ENCODE assay signal across 15 cellular contexts in genomic region chr17:17110520-17110919, GRCh38.
DNase-seq lines count a peak whose midpoint lies in the region; ATAC-seq, FAIRE-seq and TF ChIP-seq lines count a peak whose summit lies in the region.
"Had no signal": no experiment of that assay in that cellular context is flagged by ENCODE, and none has a peak within 500 bp of the region (broad histone marks: within the 10 kb centered on the region; RNA-seq: fewer than 3 reads in every experiment).

No MANE protein-coding gene starts in this region.

- no peak overlapping the region for H4K91ac ChIP-seq in H1 (replicated peaks; ENCODE audit: insufficient read length, low read length)

- no peaks in the 10 kb centered on the region for H3K9me2 ChIP-seq in PC-9 (ENCODE audit: insufficient read depth)

- no peak overlapping the region for H2BK20ac ChIP-seq in H1 (ENCODE audit: low read length)

- H3K9me3 ChIP-seq in BLaER1 treated with 17β-estradiol and CSF1 and Interleukin-3, amounts not matched to agents 10 nM and 100 nM (replicated peaks in 1 of 11), result no peaks in the 10 kb centered on the region
- H3K9me3 ChIP-seq in PC-9 (ENCODE audit: insufficient read depth, low read depth) (no peaks in the 10 kb centered on the region), H1 (ENCODE audit: insufficient read depth in 2 of 2, low read depth in 1 of 2, low read length in 1 of 2) (no peaks in the 10 kb centered on the region), osteoblast (ENCODE audit: low read depth, low read length) (no peaks in the 10 kb centered on the region)
- H3K9me3 ChIP-seq: SJCRH30 had no signal

- H3K23ac ChIP-seq in H1 (ENCODE audit: insufficient read length), result no peak overlapping the region

- no peak for FAIRE-seq in H1 (lab: Jason Lieb, UNC)

- H3K4me3 ChIP-seq in BLaER1 treated with 17β-estradiol and CSF1 and Interleukin-3, amounts not matched to agents 10 nM and 100 nM, result no peak overlapping the region
- H3K4me3 ChIP-seq in PC-9 (no peak overlapping the region), H1 (ENCODE audit: extremely low read depth in 1 of 4, insufficient read depth in 2 of 4, low read depth in 3 of 4, low read length in 4 of 4) (no peak overlapping the region), osteoblast (ENCODE audit: insufficient read depth, low read length) (no peak overlapping the region)
- H3K4me3 ChIP-seq: SJCRH30 had no signal

- 88% methylated on average over 4 of the region's 5 CpGs; no CpG with 5 or more reads in 1 of the 2 experiments for WGBS in H1 (ENCODE audit: extremely low coverage in 1 of 2, insufficient coverage in 1 of 2, insufficient read length in 1 of 2, insufficient replicate concordance in 2 of 2, low coverage in 1 of 2, low lambda C conversion rate in 2 of 2, missing lambda C conversion rate in 1 of 2), 2 experiments

- H3K4ac ChIP-seq in H1 (replicated peaks; ENCODE audit: insufficient read length, low read depth, low read length), result no peak overlapping the region

- 0 out of 22 replicates have a peak overlapping the region, but pooled peaks of 2 of the 11 experiments have one; percentile 4 to 18 for H3K9ac ChIP-seq in BLaER1 treated with 17β-estradiol and CSF1 and Interleukin-3, amounts not matched to agents 10 nM and 100 nM
- no peak overlapping the region for H3K9ac ChIP-seq in H1 (replicated peaks in 1 of 4; ENCODE audit: extremely low read depth in 1 of 4, low read depth in 3 of 4, low read length in 3 of 4)

- H4K5ac ChIP-seq in H1 (ENCODE audit: insufficient read length, low read depth, low read length), result no peak overlapping the region

- 0 out of 2 replicates have a peak overlapping the region, but pooled peaks have one; percentile 70 for H2AK5ac ChIP-seq in H1 (ENCODE audit: low read depth, low read length)

- H3K18ac ChIP-seq in H1 (ENCODE audit: extremely low read depth, low read length), result no peak overlapping the region

- TF ChIP-seq CTCF in PC-9 (conservative IDR thresholded peaks at IDR 0.05), result no peak
- no peak for TF ChIP-seq CTCF in H1 (IDR thresholded peaks at IDR 0.05; ENCODE audit: control extremely low read depth in 1 of 3, insufficient read depth in 1 of 3, low read depth in 1 of 3, low read length in 3 of 3)
- no peak for TF ChIP-seq CTCF in osteoblast (IDR thresholded peaks at IDR 0.05; ENCODE audit: extremely low read depth, low read depth, low read length)

- H3K14ac ChIP-seq in H1 (ENCODE audit: insufficient read length), result no peak overlapping the region

- CTCF ChIA-PET in PC-9 (lab: Charles Lee), result no interaction called here
- CTCF ChIA-PET in H1 (lab: Charles Lee; ENCODE audit: partially characterized antibody), result interaction anchor here (1.4 to 3.9 kb wide), 4 partner anchors 10 to 31 kb away, joined by 3 to 23 read pairs (median 12); no protein-coding TSS in a partner anchor

- H3K36me3 ChIP-seq in BLaER1 treated with 17β-estradiol and CSF1 and Interleukin-3, amounts not matched to agents 10 nM and 100 nM, result peaks cover 0 to 24% (median 8%) of the 10 kb centered on the region in 11 experiments; a peak in 8 of 22 replicates
- H3K36me3 ChIP-seq in PC-9 (ENCODE audit: low read depth) (peaks cover 25% of the 10 kb centered on the region), H1 (ENCODE audit: control insufficient read depth in 2 of 4, insufficient read depth in 4 of 4, low read length in 3 of 4) (no peaks in the 10 kb centered on the region), osteoblast (ENCODE audit: insufficient read depth, low read length) (peaks cover 10% of the 10 kb centered on the region)

- H2BK15ac ChIP-seq in H1 (ENCODE audit: low read length), result no peak overlapping the region

- H3K23me2 ChIP-seq in H1 (ENCODE audit: low read depth, low read length), result no peaks in the 10 kb centered on the region

- peaks cover 100% of the 10 kb centered on the region for H3K79me2 ChIP-seq in PC-9 (ENCODE audit: low read depth)
- H3K79me2 ChIP-seq in H1 (ENCODE audit: control insufficient read depth in 1 of 2, insufficient read depth in 2 of 2, low read length in 2 of 2), result peaks cover 0 to 20% of the 10 kb centered on the region in 2 experiments; a peak in 1 of 4 replicates
- peaks cover 99% of the 10 kb centered on the region for H3K79me2 ChIP-seq in osteoblast (ENCODE audit: insufficient read depth, low read length)

- H4K8ac ChIP-seq in H1 (ENCODE audit: extremely low read depth, insufficient read depth, low read length), result no peak overlapping the region; the same call in 1 of the 2 replicates

- no peak for TF ChIP-seq POLR2A in H1 (IDR thresholded peaks at IDR 0.05; ENCODE audit: control extremely low read depth in 1 of 2, low read depth in 2 of 2, low read length in 2 of 2)

- peaks cover 72% of the 10 kb centered on the region for H3F3A ChIP-seq in PC-9 (ENCODE audit: insufficient read depth, low read depth)

- BruUV-seq in PC-9 (replicated peaks; lab: Mats Ljungman, UMichigan), result no TSS peak

- intact Hi-C loops in PC-9 (cut with micrococcal nuclease; ENCODE audit: unreplicated experiment), result no loop called here

- no peak overlapping the region for H3K27ac ChIP-seq in BLaER1 treated with 17β-estradiol and CSF1 and Interleukin-3, amounts not matched to agents 10 nM and 100 nM
- H3K27ac ChIP-seq in PC-9 (peak overlapping the region; percentile 60), H1 (ENCODE audit: low read depth, low read length) (no peak overlapping the region), osteoblast (ENCODE audit: low read depth, low read length) (no peak overlapping the region)
- H3K27ac ChIP-seq: SJCRH30 had no signal

- H4K20me1 ChIP-seq in BLaER1 treated with 17β-estradiol and CSF1 and Interleukin-3, amounts not matched to agents 10 nM and 100 nM, result peaks cover 84 to 100% (median 100%) of the 10 kb centered on the region in 11 experiments; a peak in 21 of 22 replicates
- peaks cover 99% of the 10 kb centered on the region for H4K20me1 ChIP-seq in PC-9 (ENCODE audit: insufficient read depth)
- peaks cover 0 to 7% of the 10 kb centered on the region in 2 experiments for H4K20me1 ChIP-seq in H1 (replicated peaks in 1 of 2; ENCODE audit: control insufficient read depth in 1 of 2, insufficient read depth in 2 of 2, low read length in 2 of 2)
- H4K20me1 ChIP-seq in osteoblast (ENCODE audit: insufficient read depth, low read length), result peaks cover 99% of the 10 kb centered on the region

- TF ChIP-seq EP300 in H1 (IDR thresholded peaks at IDR 0.05; ENCODE audit: borderline replicate concordance in 1 of 2, low read depth in 2 of 2, low read length in 2 of 2), result no peak

- ATAC-seq in HG03097 (IDR thresholded peaks at IDR 0.05; ENCODE audit: low FRiP score, unreplicated experiment), result no peak

- H2BK120ac ChIP-seq in H1 (replicated peaks; ENCODE audit: low read depth, low read length), result no peak overlapping the region

- H3K27me3 ChIP-seq in BLaER1 treated with 17β-estradiol and CSF1 and Interleukin-3, amounts not matched to agents 10 nM and 100 nM, result no peaks in the 10 kb centered on the region; a peak in 1 of 22 replicates
- H3K27me3 ChIP-seq in PC-9 (ENCODE audit: insufficient read depth, low read depth) (no peaks in the 10 kb centered on the region), H1 (replicated peaks in 1 of 4; ENCODE audit: control insufficient read depth in 3 of 4, extremely low read depth in 1 of 4, insufficient read depth in 3 of 4, low read length in 3 of 4) (no peaks in the 10 kb centered on the region), osteoblast (ENCODE audit: insufficient read depth, low read length) (no peaks in the 10 kb centered on the region)
- H3K27me3 ChIP-seq: SJCRH30 had no signal

- peaks cover 17% of the 10 kb centered on the region; the same call in 1 of the 2 replicates for H3K79me1 ChIP-seq in H1 (ENCODE audit: low read depth, low read length)

- H2AFZ ChIP-seq in PC-9 (no peak overlapping the region), H1 (ENCODE audit: low read length) (no peak overlapping the region), osteoblast (ENCODE audit: low read length) (no peak overlapping the region)

- no peak for TF ChIP-seq RAD21 in H1 (IDR thresholded peaks at IDR 0.05 in 1 of 2, conservative IDR thresholded peaks at IDR 0.05 in 1 of 2; ENCODE audit: low read depth in 2 of 2, low read length in 2 of 2)

- no peak overlapping the region for H3K56ac ChIP-seq in H1 (replicated peaks; ENCODE audit: insufficient read length, low read depth, low read length)

- DNase-seq in PC-9, result no peak
- no peak for DNase-seq in H1 (ENCODE audit: low read depth in 1 of 2, low spot score in 2 of 2)
- peak; percentile 51 for DNase-seq in osteoblast (ENCODE audit: insufficient read length, low spot score, missing footprints)
- no peak for DNase-seq in DMS53 treated with DMSO at 0.1 percent for 48 hours (lab: John Stamatoyannopoulos, UW; ENCODE audit: unreplicated experiment)
- no peak for DNase-seq in nucleus accumbens (lab: John Stamatoyannopoulos, UW)
- no peak for DNase-seq in COLO829 (ENCODE audit: low spot score)
- DNase-seq: activated T-cell treated with anti-CD3 and anti-CD28 coated beads, Interleukin-2, amount 50 U/mL, for 48 hours; caudate nucleus; endodermal cell; HFFc6; MM.1S; NCI-H187; SJCRH30 had no signal

- peak overlapping the region; percentile 73 to 94 (median 85); a peak in 21 of 22 replicates for H3K4me2 ChIP-seq in BLaER1 treated with 17β-estradiol and CSF1 and Interleukin-3, amounts not matched to agents 10 nM and 100 nM
- H3K4me2 ChIP-seq in PC-9, result 0 out of 2 replicates have a peak overlapping the region, but pooled peaks have one; percentile 44
- no peak overlapping the region for H3K4me2 ChIP-seq in H1 (ENCODE audit: insufficient read depth in 1 of 2, low read depth in 2 of 2, low read length in 2 of 2)
- H3K4me2 ChIP-seq in osteoblast (ENCODE audit: insufficient read depth, low read length), result no peak overlapping the region

- no peak overlapping the region for H2BK5ac ChIP-seq in H1 (ENCODE audit: low read depth, low read length)

- no peak overlapping the region for H2BK12ac ChIP-seq in H1 (ENCODE audit: low read depth, low read length)

- POLR2A ChIA-PET in PC-9 (lab: Charles Lee; ENCODE audit: unreplicated experiment) (interaction anchor here (0.7 to 0.9 kb wide), 2 partner anchors 9 to 123 kb away, joined by 3 read pairs; no protein-coding TSS in a partner anchor), H1 (lab: Charles Lee; ENCODE audit: partially characterized antibody) (interaction anchor here (0.5 kb wide), 1 partner anchor 17 kb away, joined by 3 read pairs; no protein-coding TSS in a partner anchor)

- H3K4me1 ChIP-seq in BLaER1 treated with 17β-estradiol and CSF1 and Interleukin-3, amounts not matched to agents 10 nM and 100 nM, result peaks cover 74 to 100% (median 100%) of the 10 kb centered on the region in 10 experiments
- peaks cover 52% of the 10 kb centered on the region for H3K4me1 ChIP-seq in PC-9 (replicated peaks; ENCODE audit: insufficient read depth)
- H3K4me1 ChIP-seq in H1 (replicated peaks in 1 of 4; ENCODE audit: control insufficient read depth in 3 of 4, insufficient read depth in 4 of 4, low read length in 3 of 4), result peaks cover 0 to 8% (median 4%) of the 10 kb centered on the region in 4 experiments; a peak in 4 of 7 replicates
- H3K4me1 ChIP-seq in osteoblast (ENCODE audit: insufficient read depth, low read length), result peaks cover 35% of the 10 kb centered on the region
- H3K4me1 ChIP-seq: SJCRH30 had no signal

TF ChIP-seq in H1, 55 proteins besides CTCF, POLR2A, EP300 and RAD21:
- TF ChIP-seq SIN3A (conservative IDR thresholded peaks at IDR 0.05 in 1 of 2, IDR thresholded peaks at IDR 0.05 in 1 of 2; ENCODE audit: low read depth in 1 of 2, low read length in 2 of 2), result no peak

Comparison
In these comparisons a context has a peak if more than half of its experiments do, and no peak if none do; other contexts are left out.
1. H3K4me2 ChIP-seq: peak in BLaER1 treated with 17β-estradiol and CSF1 and Interleukin-3, amounts not matched to agents 10 nM and 100 nM (11 of 11) and PC-9 (single experiment); none in H1 (0 of 2) and osteoblast (single experiment).